In the genomic region with DNA sequence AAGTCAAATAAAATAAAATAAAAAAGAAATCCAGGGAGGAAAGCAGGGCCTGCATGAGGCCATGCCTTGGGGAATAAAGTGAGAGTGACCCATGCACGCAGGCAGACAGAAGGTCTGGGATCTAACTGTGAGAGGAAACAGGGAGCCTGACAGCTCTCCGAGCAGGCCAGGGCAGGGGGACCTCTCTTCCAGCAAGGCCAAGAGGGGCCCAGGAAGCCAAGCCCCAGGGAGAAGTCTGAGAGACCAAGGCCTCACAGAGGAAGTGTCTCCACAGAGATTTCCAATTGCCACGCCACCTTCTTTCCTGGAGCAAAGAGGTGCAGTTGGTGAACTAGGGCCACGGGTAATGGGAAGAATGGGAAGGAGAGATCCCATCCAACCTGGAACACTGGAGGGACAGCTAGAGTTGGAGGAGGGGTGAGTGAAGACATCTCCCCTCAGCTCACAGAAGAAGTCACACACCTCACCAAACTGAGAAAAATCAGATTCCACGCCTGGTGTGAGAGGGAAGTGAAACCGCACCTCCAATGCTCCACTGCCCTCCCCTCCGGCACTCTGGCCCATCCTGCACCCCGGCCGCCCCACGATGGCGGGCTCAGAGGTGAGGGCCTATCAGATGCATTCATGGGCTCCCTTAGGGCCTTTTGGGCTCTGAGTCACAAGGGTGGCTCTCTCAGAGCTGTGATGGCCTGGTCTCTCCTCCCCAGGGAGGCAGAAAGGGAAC, we compare ENCODE assay signal across 8 cellular contexts. TPM values are rescaled to one million over a fixed set of nuclear protein-coding genes. Genes with fewer than 3 reads are reported as not detected.
A peak's percentile ranks its signal among the peaks of the same experiment; 100 is the strongest.
DNase-seq lines count a peak whose midpoint lies in the region; ATAC-seq and TF ChIP-seq lines count a peak whose summit lies in the region.

No MANE protein-coding gene starts in this region.

- no peak overlapping the region for H3K4me3 Mint-ChIP-seq in activated naive CD4-positive, alpha-beta T cell treated with anti-CD3 and anti-CD28 coated beads for 36 hours
- peak overlapping the region; percentile 25 for H3K4me3 Mint-ChIP-seq in stimulated activated naive CD8-positive, alpha-beta T cell treated with anti-CD3 and anti-CD28 coated beads, Interleukin-15, Interleukin-2, amounts not matched to agents 100 ng/mL and 50 ng/mL, for 24 hours

- TF ChIP-seq CTCF in Peyer's patch (IDR thresholded peaks at IDR 0.05) (no peak), PC-9 (conservative IDR thresholded peaks at IDR 0.05) (no peak), lower lobe of right lung (IDR thresholded peaks at IDR 0.05) (no peak), PC-3 (conservative IDR thresholded peaks at IDR 0.05; ENCODE audit: low read depth, low read length) (no peak)

- H3F3A ChIP-seq in PC-9 (ENCODE audit: insufficient read depth, low read depth): no peaks in the 10 kb centered on the region
- no peaks in the 10 kb centered on the region for H3F3A ChIP-seq in PC-3 (ENCODE audit: low read length, unreplicated experiment)

- intact Hi-C loops in activated naive CD4-positive, alpha-beta T cell treated with anti-CD3 and anti-CD28 coated beads for 36 hours (cut with micrococcal nuclease): no loop called here
- intact Hi-C loops in PC-9 (cut with micrococcal nuclease; ENCODE audit: unreplicated experiment): no loop called here
- intact Hi-C loops in lower lobe of right lung (cut with DNase I): no loop called here
- intact Hi-C loops in PC-3 (cut with micrococcal nuclease): no loop called here

- H3K9me2 ChIP-seq in PC-9 (ENCODE audit: insufficient read depth) (no peaks in the 10 kb centered on the region), PC-3 (replicated peaks; ENCODE audit: low read length) (no peaks in the 10 kb centered on the region)

- no peaks in the 10 kb centered on the region for H3K9me3 ChIP-seq in Peyer's patch
- no peaks in the 10 kb centered on the region for H3K9me3 ChIP-seq in PC-9 (ENCODE audit: insufficient read depth, low read depth)
- H3K9me3 ChIP-seq in lower lobe of right lung: no peaks in the 10 kb centered on the region
- H3K9me3 ChIP-seq in PC-3 (ENCODE audit: low read length): no peaks in the 10 kb centered on the region

- peak; percentile 71 for ATAC-seq in HG02852 (IDR thresholded peaks at IDR 0.05; ENCODE audit: unreplicated experiment)
- ATAC-seq in lower lobe of right lung: no peak
- ATAC-seq in PC-3: no peak

- TF ChIP-seq POLR2A in Peyer's patch (IDR thresholded peaks at IDR 0.05): no peak

- H3K27ac ChIP-seq in Peyer's patch (peak overlapping the region in 1 of 4 donors; percentile 71), PC-9 (no peak overlapping the region), lower lobe of right lung (no peak overlapping the region), PC-3 (ENCODE audit: low read length) (no peak overlapping the region)

- peaks cover 94% of the 10 kb centered on the region for H3K4me1 Mint-ChIP-seq in activated naive CD4-positive, alpha-beta T cell treated with anti-CD3 and anti-CD28 coated beads for 36 hours (ENCODE audit: low read depth)
- peaks cover 100% of the 10 kb centered on the region for H3K4me1 Mint-ChIP-seq in stimulated activated naive CD8-positive, alpha-beta T cell treated with anti-CD3 and anti-CD28 coated beads, Interleukin-15, Interleukin-2, amounts not matched to agents 100 ng/mL and 50 ng/mL, for 24 hours (ENCODE audit: low read depth)

- H3K9ac ChIP-seq in PC-3 (ENCODE audit: low read length): no peak overlapping the region

- H3K27ac Mint-ChIP-seq in activated naive CD4-positive, alpha-beta T cell treated with anti-CD3 and anti-CD28 coated beads for 36 hours: peak overlapping the region; percentile 99
- peak overlapping the region; percentile 99 for H3K27ac Mint-ChIP-seq in stimulated activated naive CD8-positive, alpha-beta T cell treated with anti-CD3 and anti-CD28 coated beads, Interleukin-15, Interleukin-2, amounts not matched to agents 100 ng/mL and 50 ng/mL, for 24 hours

- BruUV-seq in PC-9 (replicated peaks; lab: Mats Ljungman, UMichigan) (no TSS peak), PC-3 (replicated peaks; lab: Mats Ljungman, UMichigan) (no TSS peak)

- H3K36me3 Mint-ChIP-seq in activated naive CD4-positive, alpha-beta T cell treated with anti-CD3 and anti-CD28 coated beads for 36 hours (ENCODE audit: low read depth): peaks cover 55% of the 10 kb centered on the region
- peaks cover 16% of the 10 kb centered on the region for H3K36me3 Mint-ChIP-seq in stimulated activated naive CD8-positive, alpha-beta T cell treated with anti-CD3 and anti-CD28 coated beads, Interleukin-15, Interleukin-2, amounts not matched to agents 100 ng/mL and 50 ng/mL, for 24 hours (ENCODE audit: low read depth)

- H3K4me1 ChIP-seq in Peyer's patch: peaks cover 0 to 42% (median 26%) of the 10 kb centered on the region in 4 donors
- H3K4me1 ChIP-seq in PC-9 (replicated peaks; ENCODE audit: insufficient read depth): 0 out of 2 replicates have a peak, but pooled peaks cover 5% of the 10 kb centered on the region
- peaks cover 71% of the 10 kb centered on the region for H3K4me1 ChIP-seq in lower lobe of right lung
- H3K4me1 ChIP-seq in PC-3 (ENCODE audit: insufficient read depth, low read length): peaks cover 5% of the 10 kb centered on the region

- no peaks in the 10 kb centered on the region for H3K36me3 ChIP-seq in Peyer's patch
- H3K36me3 ChIP-seq in PC-9 (ENCODE audit: low read depth): no peaks in the 10 kb centered on the region
- peaks cover 24% of the 10 kb centered on the region for H3K36me3 ChIP-seq in lower lobe of right lung
- no peaks in the 10 kb centered on the region for H3K36me3 ChIP-seq in PC-3 (ENCODE audit: low read depth, low read length)

- H2AFZ ChIP-seq in PC-9 (no peak overlapping the region), PC-3 (ENCODE audit: low read length) (no peak overlapping the region)

- H3K4me3 ChIP-seq in Peyer's patch (peak overlapping the region in 1 of 4 donors; percentile 6), PC-9 (no peak overlapping the region), lower lobe of right lung (no peak overlapping the region), PC-3 (ENCODE audit: low read length) (no peak overlapping the region)

- no peak for DNase-seq in activated naive CD4-positive, alpha-beta T cell treated with anti-CD3 and anti-CD28 coated beads for 36 hours
- DNase-seq in activated naive CD4-positive, alpha-beta T cell treated with anti-CD3 and anti-CD28 coated beads, Interleukin-2, amount 50 U/mL, for 16 hours: no peak
- DNase-seq in Peyer's patch: peak in 2 of 3 donors; percentile 82 to 86
- DNase-seq in PC-9: no peak
- DNase-seq in lower lobe of right lung: no peak
- no peak for DNase-seq in PC-3

- no peaks in the 10 kb centered on the region for H3K79me2 ChIP-seq in PC-9 (ENCODE audit: low read depth)
- H3K79me2 ChIP-seq in PC-3 (ENCODE audit: low read length): no peaks in the 10 kb centered on the region

- H3K4me2 ChIP-seq in PC-9: no peak overlapping the region
- H3K4me2 ChIP-seq in PC-3 (ENCODE audit: low read length): no peak overlapping the region

- H3K9me3 Mint-ChIP-seq in activated naive CD4-positive, alpha-beta T cell treated with anti-CD3 and anti-CD28 coated beads for 36 hours: peaks cover 2% of the 10 kb centered on the region
- no peaks in the 10 kb centered on the region for H3K9me3 Mint-ChIP-seq in stimulated activated naive CD8-positive, alpha-beta T cell treated with anti-CD3 and anti-CD28 coated beads, Interleukin-15, Interleukin-2, amounts not matched to agents 100 ng/mL and 50 ng/mL, for 24 hours

- no peaks in the 10 kb centered on the region for H4K20me1 ChIP-seq in PC-9 (ENCODE audit: insufficient read depth)
- no peaks in the 10 kb centered on the region for H4K20me1 ChIP-seq in PC-3 (ENCODE audit: low read length)

- POLR2A ChIA-PET in PC-9 (lab: Charles Lee; ENCODE audit: unreplicated experiment) (interaction anchor here (0.6 kb wide), 1 partner anchor 64 kb away, joined by 7 read pairs; no protein-coding TSS in a partner anchor), PC-3 (lab: Charles Lee; ENCODE audit: unreplicated experiment) (no interaction called here)

- CTCF ChIA-PET in activated naive CD4-positive, alpha-beta T cell treated with anti-CD3 and anti-CD28 coated beads for 36 hours (lab: Charles Lee): interaction anchor here (1.2 to 3.9 kb wide), 3 partner anchors 15 to 19 kb away, joined by 3 to 16 read pairs (median 3); no protein-coding TSS in a partner anchor
- CTCF ChIA-PET in PC-9 (lab: Charles Lee) (no interaction called here), PC-3 (lab: Charles Lee) (no interaction called here)

- H3K27me3 Mint-ChIP-seq in activated naive CD4-positive, alpha-beta T cell treated with anti-CD3 and anti-CD28 coated beads for 36 hours (ENCODE audit: low read depth): no peaks in the 10 kb centered on the region
- no peaks in the 10 kb centered on the region for H3K27me3 Mint-ChIP-seq in stimulated activated naive CD8-positive, alpha-beta T cell treated with anti-CD3 and anti-CD28 coated beads, Interleukin-15, Interleukin-2, amounts not matched to agents 100 ng/mL and 50 ng/mL, for 24 hours

- H3K27me3 ChIP-seq in Peyer's patch (no peaks in the 10 kb centered on the region), PC-9 (ENCODE audit: insufficient read depth, low read depth) (no peaks in the 10 kb centered on the region), lower lobe of right lung (ENCODE audit: low read depth) (no peaks in the 10 kb centered on the region), PC-3 (ENCODE audit: low read length) (no peaks in the 10 kb centered on the region)

RNA-seq across cellular contexts. Expression of gene TAF8, which starts 25.1 kb away (rescaled TPM):
- 10 to 100 TPM; 67.3 to 68.5 TPM for total RNA-seq in activated naive CD4-positive, alpha-beta T cell treated with anti-CD3 and anti-CD28 coated beads for 36 hours
- total RNA-seq in Peyer's patch (10 to 100 TPM; 24.5 to 37.6 (median 24.6) TPM), PC-9 (2021) (35.6 and 38.4 TPM in 2 replicates), lower lobe of right lung (35.1 TPM), PC-3 (2014; rRNA removed) (18.3 and 20.7 TPM in 2 replicates)

Comparison
In these comparisons a context has a peak if more than half of its experiments do, and no peak if none do; other contexts are left out.
1. DNase-seq: peak in Peyer's patch (2 of 3); none in activated naive CD4-positive, alpha-beta T cell treated with anti-CD3 and anti-CD28 coated beads for 36 hours (single experiment), activated naive CD4-positive, alpha-beta T cell treated with anti-CD3 and anti-CD28 coated beads, Interleukin-2, amount 50 U/mL, for 16 hours (single experiment), PC-9 (0 of 2), lower lobe of right lung (single experiment) and PC-3 (single experiment).